Comparison of ENCODE assay signal across 1 cellular context in the genomic region with DNA sequence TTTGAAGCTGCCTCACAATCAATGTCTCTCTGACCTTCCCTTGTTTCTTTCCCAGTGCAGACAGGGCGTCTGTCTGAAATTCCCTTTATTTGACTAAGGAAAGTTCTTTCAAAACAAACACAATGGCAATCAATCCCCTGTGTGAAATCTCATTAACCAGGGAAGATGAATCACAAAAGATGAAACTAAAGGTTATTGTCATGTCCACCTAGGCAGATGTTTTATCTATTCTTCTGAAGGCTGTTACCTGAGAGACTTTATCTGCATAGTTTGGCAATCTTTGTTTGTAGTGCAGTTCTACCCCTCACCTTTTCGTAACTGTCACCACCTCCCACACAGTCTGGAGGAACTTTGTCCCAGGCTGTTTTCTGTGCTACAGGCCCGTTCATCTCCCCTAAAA.
TF ChIP-seq lines count a peak whose summit lies in the region.

No MANE protein-coding gene starts in this region.

TF ChIP-seq in GM23338, 12 proteins besides CTCF, POLR2A, EP300 and RAD21 (continued from another document):
- TF ChIP-seq, protein P1, sequence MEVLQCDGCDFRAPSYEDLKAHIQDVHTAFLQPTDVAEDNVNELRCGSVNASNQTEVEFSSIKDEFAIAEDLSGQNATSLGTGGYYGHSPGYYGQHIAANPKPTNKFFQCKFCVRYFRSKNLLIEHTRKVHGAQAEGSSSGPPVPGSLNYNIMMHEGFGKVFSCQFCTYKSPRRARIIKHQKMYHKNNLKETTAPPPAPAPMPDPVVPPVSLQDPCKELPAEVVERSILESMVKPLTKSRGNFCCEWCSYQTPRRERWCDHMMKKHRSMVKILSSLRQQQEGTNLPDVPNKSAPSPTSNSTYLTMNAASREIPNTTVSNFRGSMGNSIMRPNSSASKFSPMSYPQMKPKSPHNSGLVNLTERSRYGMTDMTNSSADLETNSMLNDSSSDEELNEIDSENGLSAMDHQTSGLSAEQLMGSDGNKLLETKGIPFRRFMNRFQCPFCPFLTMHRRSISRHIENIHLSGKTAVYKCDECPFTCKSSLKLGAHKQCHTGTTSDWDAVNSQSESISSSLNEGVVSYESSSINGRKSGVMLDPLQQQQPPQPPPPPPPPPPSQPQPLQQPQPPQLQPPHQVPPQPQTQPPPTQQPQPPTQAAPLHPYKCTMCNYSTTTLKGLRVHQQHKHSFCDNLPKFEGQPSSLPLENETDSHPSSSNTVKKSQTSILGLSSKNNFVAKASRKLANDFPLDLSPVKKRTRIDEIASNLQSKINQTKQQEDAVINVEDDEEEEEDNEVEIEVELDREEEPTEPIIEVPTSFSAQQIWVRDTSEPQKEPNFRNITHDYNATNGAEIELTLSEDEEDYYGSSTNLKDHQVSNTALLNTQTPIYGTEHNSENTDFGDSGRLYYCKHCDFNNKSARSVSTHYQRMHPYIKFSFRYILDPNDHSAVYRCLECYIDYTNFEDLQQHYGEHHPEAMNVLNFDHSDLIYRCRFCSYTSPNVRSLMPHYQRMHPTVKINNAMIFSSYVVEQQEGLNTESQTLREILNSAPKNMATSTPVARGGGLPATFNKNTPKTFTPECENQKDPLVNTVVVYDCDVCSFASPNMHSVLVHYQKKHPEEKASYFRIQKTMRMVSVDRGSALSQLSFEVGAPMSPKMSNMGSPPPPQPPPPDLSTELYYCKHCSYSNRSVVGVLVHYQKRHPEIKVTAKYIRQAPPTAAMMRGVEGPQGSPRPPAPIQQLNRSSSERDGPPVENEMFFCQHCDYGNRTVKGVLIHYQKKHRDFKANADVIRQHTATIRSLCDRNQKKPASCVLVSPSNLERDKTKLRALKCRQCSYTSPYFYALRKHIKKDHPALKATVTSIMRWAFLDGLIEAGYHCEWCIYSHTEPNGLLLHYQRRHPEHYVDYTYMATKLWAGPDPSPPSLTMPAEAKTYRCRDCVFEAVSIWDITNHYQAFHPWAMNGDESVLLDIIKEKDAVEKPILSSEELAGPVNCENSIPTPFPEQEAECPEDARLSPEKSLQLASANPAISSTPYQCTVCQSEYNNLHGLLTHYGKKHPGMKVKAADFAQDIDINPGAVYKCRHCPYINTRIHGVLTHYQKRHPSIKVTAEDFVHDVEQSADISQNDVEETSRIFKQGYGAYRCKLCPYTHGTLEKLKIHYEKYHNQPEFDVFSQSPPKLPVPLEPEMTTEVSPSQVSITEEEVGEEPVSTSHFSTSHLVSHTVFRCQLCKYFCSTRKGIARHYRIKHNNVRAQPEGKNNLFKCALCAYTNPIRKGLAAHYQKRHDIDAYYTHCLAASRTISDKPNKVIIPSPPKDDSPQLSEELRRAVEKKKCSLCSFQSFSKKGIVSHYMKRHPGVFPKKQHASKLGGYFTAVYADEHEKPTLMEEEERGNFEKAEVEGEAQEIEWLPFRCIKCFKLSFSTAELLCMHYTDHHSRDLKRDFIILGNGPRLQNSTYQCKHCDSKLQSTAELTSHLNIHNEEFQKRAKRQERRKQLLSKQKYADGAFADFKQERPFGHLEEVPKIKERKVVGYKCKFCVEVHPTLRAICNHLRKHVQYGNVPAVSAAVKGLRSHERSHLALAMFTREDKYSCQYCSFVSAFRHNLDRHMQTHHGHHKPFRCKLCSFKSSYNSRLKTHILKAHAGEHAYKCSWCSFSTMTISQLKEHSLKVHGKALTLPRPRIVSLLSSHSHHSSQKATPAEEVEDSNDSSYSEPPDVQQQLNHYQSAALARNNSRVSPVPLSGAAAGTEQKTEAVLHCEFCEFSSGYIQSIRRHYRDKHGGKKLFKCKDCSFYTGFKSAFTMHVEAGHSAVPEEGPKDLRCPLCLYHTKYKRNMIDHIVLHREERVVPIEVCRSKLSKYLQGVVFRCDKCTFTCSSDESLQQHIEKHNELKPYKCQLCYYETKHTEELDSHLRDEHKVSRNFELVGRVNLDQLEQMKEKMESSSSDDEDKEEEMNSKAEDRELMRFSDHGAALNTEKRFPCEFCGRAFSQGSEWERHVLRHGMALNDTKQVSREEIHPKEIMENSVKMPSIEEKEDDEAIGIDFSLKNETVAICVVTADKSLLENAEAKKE (CRISPR knock-in tag; IDR thresholded peaks at IDR 0.05), result no peak; the same call in 1 of the 2 replicates
- no peak for TF ChIP-seq STAT1 (IDR thresholded peaks at IDR 0.05; ENCODE audit: unreplicated experiment)
- TF ChIP-seq, protein P2, sequence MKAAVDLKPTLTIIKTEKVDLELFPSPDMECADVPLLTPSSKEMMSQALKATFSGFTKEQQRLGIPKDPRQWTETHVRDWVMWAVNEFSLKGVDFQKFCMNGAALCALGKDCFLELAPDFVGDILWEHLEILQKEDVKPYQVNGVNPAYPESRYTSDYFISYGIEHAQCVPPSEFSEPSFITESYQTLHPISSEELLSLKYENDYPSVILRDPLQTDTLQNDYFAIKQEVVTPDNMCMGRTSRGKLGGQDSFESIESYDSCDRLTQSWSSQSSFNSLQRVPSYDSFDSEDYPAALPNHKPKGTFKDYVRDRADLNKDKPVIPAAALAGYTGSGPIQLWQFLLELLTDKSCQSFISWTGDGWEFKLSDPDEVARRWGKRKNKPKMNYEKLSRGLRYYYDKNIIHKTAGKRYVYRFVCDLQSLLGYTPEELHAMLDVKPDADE (IDR thresholded peaks at IDR 0.05), result no peak
- TF ChIP-seq NANOG (IDR thresholded peaks at IDR 0.05; ENCODE audit: borderline replicate concordance), result peak; percentile 98
